Comparison of ENCODE assay signal across 15 cellular contexts in the genomic region with DNA sequence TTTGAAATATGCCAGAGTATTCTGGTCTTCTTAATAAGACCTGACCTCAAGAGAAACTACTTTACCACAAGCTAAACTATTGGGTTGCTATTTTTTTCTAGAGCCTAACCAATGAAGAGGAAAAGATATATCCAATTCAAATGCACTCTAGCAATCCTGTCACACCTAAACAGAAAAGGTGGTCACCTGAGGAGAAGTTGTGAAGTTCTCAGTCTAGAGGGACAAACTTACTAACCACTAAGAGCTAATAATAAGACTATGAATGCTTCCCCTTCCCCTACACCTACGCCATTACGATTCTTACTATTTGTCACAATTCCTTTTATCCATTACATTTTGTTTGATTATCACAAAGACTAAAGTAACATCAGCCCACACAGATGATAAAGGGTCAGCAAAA. TPM values are rescaled to one million over a fixed set of nuclear protein-coding genes. Genes with fewer than 3 reads are reported as not detected.
DNase-seq lines count a peak whose midpoint lies in the region; ATAC-seq, FAIRE-seq and TF ChIP-seq lines count a peak whose summit lies in the region.
"Had no signal": no experiment of that assay in that cellular context is flagged by ENCODE, and none has a peak within 500 bp of the region (broad histone marks: within the 10 kb centered on the region; RNA-seq: fewer than 3 reads in every experiment).

No MANE protein-coding gene starts in this region.

- DNase-seq in GM12892 (ENCODE audit: insufficient read length) (no peak), hypothalamus (lab: John Stamatoyannopoulos, UW) (no peak), OCI-M1 (lab: John Stamatoyannopoulos, UW) (no peak), activated gamma-delta T cell (lab: John Stamatoyannopoulos, UW) (no peak), frontal cortex (ENCODE audit: low spot score in 2 of 2) (no peak)
- DNase-seq: COR-L47, H7, KBM-7, NCI-H1436, NCI-H2029 treated with DMSO at 0.1 percent for 48 hours, NCI-H748 treated with DMSO at 0.1 percent for 48 hours, PC-9 had no signal

- ATAC-seq in GM19372 (IDR thresholded peaks at IDR 0.05; ENCODE audit: low read depth, unreplicated experiment) (peak; percentile 56), HG02884 (IDR thresholded peaks at IDR 0.05; ENCODE audit: unreplicated experiment) (peak; percentile 67)

- TF ChIP-seq POLR2A in GM12892 (IDR thresholded peaks at IDR 0.05; ENCODE audit: low read depth, low read length) = no peak

- FAIRE-seq in GM12892 (lab: Jason Lieb, UNC) = peak; percentile 74
- FAIRE-seq in frontal cortex (lab: Jason Lieb, UNC) = no peak

RNA-seq across cellular contexts. Expression of a gene that starts 29.7 kb away (rescaled TPM):
- polyA plus RNA-seq in GM12892 (2012; ENCODE audit: missing spikeins) = 7.2 TPM
- not detected for total RNA-seq in frontal cortex
- total RNA-seq: NCI-H460 had no signal

RNA-seq across cellular contexts. Expression of a gene that starts 43.6 kb away (rescaled TPM):
- not detected for polyA plus RNA-seq in GM12892 (2012; ENCODE audit: missing spikeins)
- total RNA-seq in frontal cortex = not detected
- total RNA-seq: H7, PC-9 had no signal
